14 cellular contexts compared by ENCODE assay signal in genomic region chr6:132445201-132445951, GRCh38. TPM values are rescaled to one million over a fixed set of nuclear protein-coding genes. Genes with fewer than 3 reads are reported as not detected.
DNase-seq lines count a peak whose midpoint lies in the region; ATAC-seq and TF ChIP-seq lines count a peak whose summit lies in the region.
"Had no signal": no experiment of that assay in that cellular context is flagged by ENCODE, and none has a peak within 500 bp of the region (broad histone marks: within the 10 kb centered on the region; RNA-seq: fewer than 3 reads in every experiment).

No MANE protein-coding gene starts in this region.

- H3K27me3 Mint-ChIP-seq in brain = no peaks in the 10 kb centered on the region

- peaks cover 26% of the 10 kb centered on the region for H3K36me3 Mint-ChIP-seq in brain

- no peaks in the 10 kb centered on the region for H3K27me3 ChIP-seq in upper lobe of right lung
- H3K27me3 ChIP-seq: gastroesophageal sphincter had no signal

- no peak for TF ChIP-seq CTCF in brain (conservative IDR thresholded peaks at IDR 0.05)
- TF ChIP-seq CTCF in upper lobe of right lung (IDR thresholded peaks at IDR 0.05) = no peak

- peaks cover 26% of the 10 kb centered on the region for H3K4me1 Mint-ChIP-seq in brain

- H3K27ac Mint-ChIP-seq in brain = peak overlapping the region in 3 of 5 experiments; percentile 27 to 88 (median 31)

- H3K9me3 ChIP-seq in upper lobe of right lung = peaks cover 9% of the 10 kb centered on the region

- H3K27ac ChIP-seq in upper lobe of right lung = no peak overlapping the region
- H3K27ac ChIP-seq: gastroesophageal sphincter, thoracic aorta had no signal

- in situ Hi-C loops in ACHN (cut with HindIII; ENCODE audit: low pct_ligation_motif_present, low pct_unique_long_range_greater_than_20kb, low sequenced_read_pairs) = no loop called here

- ATAC-seq in upper lobe of right lung = no peak
- ATAC-seq: gastroesophageal sphincter had no signal

- DNase-seq in ACHN (peak; percentile 94), HS-5 (ENCODE audit: low read depth) (peak; percentile 96), kidney glomerular epithelial cell (lab: John Stamatoyannopoulos, UW) (peak; percentile 97), anterior cingulate cortex (lab: John Stamatoyannopoulos, UW) (no peak), upper lobe of right lung (no peak), NCI-H524 treated with DMSO at 0.1 percent for 48 hours (lab: John Stamatoyannopoulos, UW) (no peak), NCI-H146 (lab: John Stamatoyannopoulos, UW) (no peak)
- DNase-seq: activated CD4-positive, alpha-beta T cell treated with anti-CD3 and anti-CD28 coated beads, Interleukin-2, amount 50 U/mL, for 1 hour; NCI-H1694 treated with DMSO at 0.1 percent for 48 hours; NK-92 treated with Interleukin-12 subunit alpha and Interleukin-12 subunit beta, amount 100 ng/mL, for 24 hours had no signal

- peaks cover 6 to 16% (median 13%) of the 10 kb centered on the region in 5 experiments for H3K9me3 Mint-ChIP-seq in brain

- intact Hi-C loops in upper lobe of right lung (cut with DNase I) = no loop called here

- H3K36me3 ChIP-seq in upper lobe of right lung = no peaks in the 10 kb centered on the region
- H3K36me3 ChIP-seq: gastroesophageal sphincter, thoracic aorta had no signal

- no peak overlapping the region for H3K4me3 ChIP-seq in upper lobe of right lung
- H3K4me3 ChIP-seq: gastroesophageal sphincter, thoracic aorta had no signal

- no peaks in the 10 kb centered on the region for H3K4me1 ChIP-seq in upper lobe of right lung
- H3K4me1 ChIP-seq: gastroesophageal sphincter had no signal

- peak overlapping the region in 1 of 5 experiments; percentile 44 for H3K4me3 Mint-ChIP-seq in brain

RNA-seq across cellular contexts. Expression of gene MOXD1, which starts 44.1 kb away (rescaled TPM):
- 3.3 TPM for polyA plus RNA-seq in brain (ENCODE audit: insufficient read depth, low read depth, low replicate concordance)
- 24.0 TPM for total RNA-seq in upper lobe of right lung
- total RNA-seq: G401 had no signal

Comparison
In these comparisons a context has a peak if more than half of its experiments do, and no peak if none do; other contexts are left out.
1. DNase-seq: peak in ACHN (single experiment), HS-5 (single experiment) and kidney glomerular epithelial cell (single experiment); none in anterior cingulate cortex (0 of 58), upper lobe of right lung (single experiment), NCI-H524 treated with DMSO at 0.1 percent for 48 hours (single experiment) and NCI-H146 (single experiment).